16 cellular contexts compared by ENCODE assay signal in genomic region chr1:94678187-94678863, GRCh38.
"Had no signal": no experiment of that assay in that cellular context is flagged by ENCODE, and none has a peak within 500 bp of the region (broad histone marks: within the 10 kb centered on the region; RNA-seq: fewer than 3 reads in every experiment).

No MANE protein-coding gene starts in this region.

- H3K9me3 Mint-ChIP-seq: activated CD8-positive, alpha-beta T cell treated with anti-CD3 and anti-CD28 coated beads for 36 hours; activated T-cell treated with anti-CD3 and anti-CD28 coated beads, Interleukin-2, amount 50 U/mL, for 4 hours; memory B cell; natural killer cell treated with Interleukin-12 subunit alpha and Interleukin-12 subunit beta and Interleukin-15 and Interleukin-18, amount 100 ng/mL, for 72 hours; stimulated activated naive B cell treated with anti-CD40 and anti-IgM and Interleukin-4, amounts not matched to agents 10 μg/mL and 1 μg/mL and 100 μg/mL, for 72 hours had no signal

- H3K27ac ChIP-seq: WERI-Rb-1 had no signal

- H3K4me3 Mint-ChIP-seq: activated CD4-positive, alpha-beta T cell treated with anti-CD3 and anti-CD28 coated beads for 36 hours; activated CD8-positive, alpha-beta T cell treated with anti-CD3 and anti-CD28 coated beads for 36 hours; activated T-cell treated with anti-CD3 and anti-CD28 coated beads, Interleukin-2, amount 50 U/mL, for 4 hours; memory B cell; natural killer cell treated with Interleukin-12 subunit alpha and Interleukin-12 subunit beta and Interleukin-15 and Interleukin-18, amount 100 ng/mL, for 72 hours; stimulated activated naive B cell treated with anti-CD40 and anti-IgM and Interleukin-4, amounts not matched to agents 10 μg/mL and 1 μg/mL and 100 μg/mL, for 72 hours; T-helper 17 cell had no signal

- H3K36me3 Mint-ChIP-seq: activated naive CD4-positive, alpha-beta T cell treated with anti-CD3 and anti-CD28 coated beads, Interleukin-2, amount 50 U/mL, for 72 hours; memory B cell; natural killer cell treated with Interleukin-12 subunit alpha and Interleukin-12 subunit beta and Interleukin-15 and Interleukin-18, amount 100 ng/mL, for 72 hours; stimulated activated naive B cell treated with anti-CD40 and anti-IgM and Interleukin-4, amounts not matched to agents 10 μg/mL and 1 μg/mL and 100 μg/mL, for 72 hours had no signal

- ATAC-seq: activated CD4-positive, alpha-beta T cell treated with anti-CD3 and anti-CD28 coated beads for 36 hours; activated CD8-positive, alpha-beta T cell treated with anti-CD3 and anti-CD28 coated beads for 36 hours; activated naive CD4-positive, alpha-beta T cell treated with anti-CD3 and anti-CD28 coated beads, Interleukin-2, amount 50 U/mL, for 72 hours; activated T-cell treated with anti-CD3 and anti-CD28 coated beads, Interleukin-2, amount 50 U/mL, for 4 hours; left lobe of liver; natural killer cell treated with Interleukin-12 subunit alpha and Interleukin-12 subunit beta and Interleukin-15 and Interleukin-18, amount 100 ng/mL, for 72 hours; stimulated activated naive B cell treated with anti-CD40 and anti-IgM and Interleukin-4, amounts not matched to agents 10 μg/mL and 1 μg/mL and 100 μg/mL, for 72 hours; T-helper 17 cell had no signal

- DNase-seq: activated CD4-positive, alpha-beta T cell treated with anti-CD3 and anti-CD28 coated beads for 36 hours; activated CD8-positive, alpha-beta T cell treated with anti-CD3 and anti-CD28 coated beads for 36 hours; activated gamma-delta T cell; activated T-cell treated with anti-CD3 and anti-CD28 coated beads, Interleukin-2, amount 50 U/mL, for 4 hours; central memory CD4-positive, alpha-beta T cell; SIG-M5; stimulated activated CD4-positive, alpha-beta T cell treated with anti-CD3 and anti-CD28 coated beads, Interleukin-2, amount 100 ng/mL, for 48 hours; stimulated activated naive B cell treated with anti-CD40 and anti-IgM and Interleukin-4, amounts not matched to agents 10 μg/mL and 1 μg/mL and 100 μg/mL, for 72 hours; T-helper 17 cell; trophoblast cell; WERI-Rb-1 had no signal

- H3K4me1 Mint-ChIP-seq: activated CD4-positive, alpha-beta T cell treated with anti-CD3 and anti-CD28 coated beads for 36 hours; memory B cell; stimulated activated naive B cell treated with anti-CD40 and anti-IgM and Interleukin-4, amounts not matched to agents 10 μg/mL and 1 μg/mL and 100 μg/mL, for 72 hours; T-helper 17 cell had no signal

- H3K27ac Mint-ChIP-seq: activated CD4-positive, alpha-beta T cell treated with anti-CD3 and anti-CD28 coated beads for 36 hours; activated CD8-positive, alpha-beta T cell treated with anti-CD3 and anti-CD28 coated beads for 36 hours; activated naive CD4-positive, alpha-beta T cell treated with anti-CD3 and anti-CD28 coated beads, Interleukin-2, amount 50 U/mL, for 72 hours; memory B cell; natural killer cell treated with Interleukin-12 subunit alpha and Interleukin-12 subunit beta and Interleukin-15 and Interleukin-18, amount 100 ng/mL, for 72 hours; stimulated activated naive B cell treated with anti-CD40 and anti-IgM and Interleukin-4, amounts not matched to agents 10 μg/mL and 1 μg/mL and 100 μg/mL, for 72 hours; T-helper 17 cell had no signal

- H3K4me3 ChIP-seq: coronary artery had no signal

- H3K36me3 ChIP-seq: WERI-Rb-1 had no signal
